39 cellular contexts compared by ENCODE assay signal in genomic region chr14:79862045-79862444, GRCh38.
"Had no signal": no experiment of that assay in that cellular context is flagged by ENCODE, and none has a peak within 500 bp of the region (broad histone marks: within the 10 kb centered on the region; RNA-seq: fewer than 3 reads in every experiment).

No MANE protein-coding gene starts in this region.

- H3K4me3 ChIP-seq: ascending aorta, cardiac muscle cell had no signal

- H3K27me3 ChIP-seq: ascending aorta had no signal

- FAIRE-seq: bronchial epithelial cell had no signal

- H3K27me3 Mint-ChIP-seq: activated CD4-positive, alpha-beta memory T cell treated with anti-CD3 and anti-CD28 coated beads, Interleukin-2, amount 10 ng/mL, durations not matched to agents 7 days and 5 days; activated CD4-positive, alpha-beta T cell treated with anti-CD3 and anti-CD28 coated beads for 36 hours; activated CD4-positive, alpha-beta T cell treated with anti-CD3 and anti-CD28 coated beads, Interleukin-2, amount 10 ng/mL, durations not matched to agents 7 days and 5 days; activated CD8-positive, alpha-beta memory T cell treated with anti-CD3 and anti-CD28 coated beads, Interleukin-2, amount 10 ng/mL, durations not matched to agents 7 days and 5 days; activated naive CD4-positive, alpha-beta T cell treated with anti-CD3 and anti-CD28 coated beads, Interleukin-2, amount 10 ng/mL, durations not matched to agents 7 days and 5 days; activated naive CD4-positive, alpha-beta T cell treated with anti-CD3 and anti-CD28 coated beads, Interleukin-2, amount 50 U/mL, for 24 hours; activated naive CD8-positive, alpha-beta T cell; activated naive CD8-positive, alpha-beta T cell treated with anti-CD3 and anti-CD28 coated beads, Interleukin-2, amount 10 ng/mL, durations not matched to agents 7 days and 5 days; activated naive CD8-positive, alpha-beta T cell treated with anti-CD3 and anti-CD28 coated beads, Interleukin-2, amount 50 U/mL, for 24 hours; activated T-cell treated with anti-CD3 and anti-CD28 coated beads, Interleukin-2, amount 50 U/mL, for 24 hours; brain; central memory CD8-positive, alpha-beta T cell had no signal

- ATAC-seq: activated CD4-positive, alpha-beta T cell treated with anti-CD3 and anti-CD28 coated beads for 36 hours; activated CD4-positive, CD25-positive, alpha-beta regulatory T cell treated with anti-CD3 and anti-CD28 coated beads, Interleukin-2, amount 50 U/mL, for 24 hours; activated CD8-positive, alpha-beta memory T cell treated with anti-CD3 and anti-CD28 coated beads, Interleukin-2, amount 10 ng/mL, durations not matched to agents 7 days and 5 days; activated CD8-positive, alpha-beta T cell treated with anti-CD3 and anti-CD28 coated beads, Interleukin-2, amount 10 ng/mL, durations not matched to agents 7 days and 5 days; activated naive CD8-positive, alpha-beta T cell treated with anti-CD3 and anti-CD28 coated beads, Interleukin-2, amount 50 U/mL, for 24 hours had no signal

- H3K27ac ChIP-seq: ascending aorta, cardiac muscle cell, WERI-Rb-1 had no signal

- H3K4me1 ChIP-seq: ascending aorta had no signal

- H3K4me1 Mint-ChIP-seq: activated CD4-positive, alpha-beta memory T cell treated with anti-CD3 and anti-CD28 coated beads, Interleukin-2, amount 10 ng/mL, durations not matched to agents 7 days and 5 days; activated CD4-positive, alpha-beta T cell treated with anti-CD3 and anti-CD28 coated beads for 36 hours; activated CD4-positive, alpha-beta T cell treated with anti-CD3 and anti-CD28 coated beads, Interleukin-2, amount 10 ng/mL, durations not matched to agents 7 days and 5 days; activated CD8-positive, alpha-beta memory T cell treated with anti-CD3 and anti-CD28 coated beads, Interleukin-2, amount 10 ng/mL, durations not matched to agents 7 days and 5 days; activated naive CD4-positive, alpha-beta T cell treated with anti-CD3 and anti-CD28 coated beads, Interleukin-2, amount 10 ng/mL, durations not matched to agents 7 days and 5 days; activated naive CD4-positive, alpha-beta T cell treated with anti-CD3 and anti-CD28 coated beads, Interleukin-2, amount 50 U/mL, for 24 hours; activated naive CD8-positive, alpha-beta T cell treated with anti-CD3 and anti-CD28 coated beads, Interleukin-2, amount 10 ng/mL, durations not matched to agents 7 days and 5 days; activated naive CD8-positive, alpha-beta T cell treated with anti-CD3 and anti-CD28 coated beads, Interleukin-2, amount 50 U/mL, for 24 hours; central memory CD8-positive, alpha-beta T cell; WTC11 had no signal

- H3K27ac Mint-ChIP-seq: activated CD4-positive, alpha-beta memory T cell treated with anti-CD3 and anti-CD28 coated beads, Interleukin-2, amount 10 ng/mL, durations not matched to agents 7 days and 5 days; activated CD4-positive, alpha-beta T cell treated with anti-CD3 and anti-CD28 coated beads for 36 hours; activated CD4-positive, alpha-beta T cell treated with anti-CD3 and anti-CD28 coated beads, Interleukin-2, amount 10 ng/mL, durations not matched to agents 7 days and 5 days; activated CD8-positive, alpha-beta memory T cell treated with anti-CD3 and anti-CD28 coated beads, Interleukin-2, amount 10 ng/mL, durations not matched to agents 7 days and 5 days; activated CD8-positive, alpha-beta T cell treated with anti-CD3 and anti-CD28 coated beads, Interleukin-2, amount 10 ng/mL, durations not matched to agents 7 days and 5 days; activated naive CD4-positive, alpha-beta T cell treated with anti-CD3 and anti-CD28 coated beads, Interleukin-2, amount 10 ng/mL, durations not matched to agents 7 days and 5 days; activated naive CD4-positive, alpha-beta T cell treated with anti-CD3 and anti-CD28 coated beads, Interleukin-2, amount 50 U/mL, for 24 hours; activated naive CD8-positive, alpha-beta T cell; activated naive CD8-positive, alpha-beta T cell treated with anti-CD3 and anti-CD28 coated beads, Interleukin-2, amount 10 ng/mL, durations not matched to agents 7 days and 5 days; activated naive CD8-positive, alpha-beta T cell treated with anti-CD3 and anti-CD28 coated beads, Interleukin-2, amount 50 U/mL, for 24 hours; activated T-cell treated with anti-CD3 and anti-CD28 coated beads, Interleukin-2, amount 50 U/mL, for 24 hours; activated T-helper 2 cell treated with anti-CD3 and anti-CD28 coated beads, Interferon-gamma antibody, Interleukin-2, Interleukin-4, amounts not matched to agents 10 μg/mL and 5 μg/mL and 100 μg/mL, durations not matched to agents 14 hours and 24 hours and 36 hours; brain; T-helper 1 cell treated with Interleukin-12 subunit alpha and Interleukin-12 subunit beta and Interleukin-4 antibody, amounts not matched to agents 30 μg/mL and 1 μg/mL, for 36 hours; T-helper 2 cell treated with Interferon-gamma antibody and Interleukin-4, amounts not matched to agents 5 μg/mL and 100 μg/mL, for 36 hours; WTC11 had no signal

- H3K36me3 Mint-ChIP-seq: activated CD8-positive, alpha-beta memory T cell treated with anti-CD3 and anti-CD28 coated beads, Interleukin-2, amount 10 ng/mL, durations not matched to agents 7 days and 5 days; activated naive CD4-positive, alpha-beta T cell treated with anti-CD3 and anti-CD28 coated beads, Interleukin-2, amount 10 ng/mL, durations not matched to agents 7 days and 5 days; activated naive CD4-positive, alpha-beta T cell treated with anti-CD3 and anti-CD28 coated beads, Interleukin-2, amount 50 U/mL, for 24 hours; activated naive CD8-positive, alpha-beta T cell; activated naive CD8-positive, alpha-beta T cell treated with anti-CD3 and anti-CD28 coated beads, Interleukin-2, amount 10 ng/mL, durations not matched to agents 7 days and 5 days had no signal

- H3K36me3 ChIP-seq: ascending aorta, cardiac muscle cell, WERI-Rb-1 had no signal

- H3K4me3 Mint-ChIP-seq: activated CD4-positive, alpha-beta memory T cell treated with anti-CD3 and anti-CD28 coated beads, Interleukin-2, amount 10 ng/mL, durations not matched to agents 7 days and 5 days; activated CD4-positive, alpha-beta T cell treated with anti-CD3 and anti-CD28 coated beads for 36 hours; activated CD4-positive, alpha-beta T cell treated with anti-CD3 and anti-CD28 coated beads, Interleukin-2, amount 10 ng/mL, durations not matched to agents 7 days and 5 days; activated CD8-positive, alpha-beta memory T cell treated with anti-CD3 and anti-CD28 coated beads, Interleukin-2, amount 10 ng/mL, durations not matched to agents 7 days and 5 days; activated CD8-positive, alpha-beta T cell treated with anti-CD3 and anti-CD28 coated beads, Interleukin-2, amount 10 ng/mL, durations not matched to agents 7 days and 5 days; activated naive CD4-positive, alpha-beta T cell treated with anti-CD3 and anti-CD28 coated beads, Interleukin-2, amount 10 ng/mL, durations not matched to agents 7 days and 5 days; activated naive CD4-positive, alpha-beta T cell treated with anti-CD3 and anti-CD28 coated beads, Interleukin-2, amount 50 U/mL, for 24 hours; activated naive CD8-positive, alpha-beta T cell; activated naive CD8-positive, alpha-beta T cell treated with anti-CD3 and anti-CD28 coated beads, Interleukin-2, amount 10 ng/mL, durations not matched to agents 7 days and 5 days; activated naive CD8-positive, alpha-beta T cell treated with anti-CD3 and anti-CD28 coated beads, Interleukin-2, amount 50 U/mL, for 24 hours; activated T-cell treated with anti-CD3 and anti-CD28 coated beads, Interleukin-2, amount 50 U/mL, for 24 hours; brain; central memory CD8-positive, alpha-beta T cell; T-helper 1 cell treated with Interleukin-12 subunit alpha and Interleukin-12 subunit beta and Interleukin-4 antibody, amounts not matched to agents 30 μg/mL and 1 μg/mL, for 36 hours; T-helper 2 cell treated with Interferon-gamma antibody and Interleukin-4, amounts not matched to agents 5 μg/mL and 100 μg/mL, for 36 hours; WTC11 had no signal

- H3K9me3 Mint-ChIP-seq: activated naive CD4-positive, alpha-beta T cell treated with anti-CD3 and anti-CD28 coated beads, Interleukin-2, amount 50 U/mL, for 24 hours had no signal

- H3K9me3 ChIP-seq: ascending aorta had no signal

- DNase-seq: activated CD4-positive, alpha-beta memory T cell treated with anti-CD3 and anti-CD28 coated beads, Interleukin-2, amount 10 ng/mL, durations not matched to agents 7 days and 5 days; activated CD4-positive, alpha-beta T cell treated with anti-CD3 and anti-CD28 coated beads for 1 hour; activated CD4-positive, alpha-beta T cell treated with anti-CD3 and anti-CD28 coated beads for 36 hours; activated CD4-positive, alpha-beta T cell treated with anti-CD3 and anti-CD28 coated beads for 48 hours; activated CD4-positive, alpha-beta T cell treated with anti-CD3 and anti-CD28 coated beads, Interleukin-2, amount 10 ng/mL, durations not matched to agents 7 days and 5 days; activated CD4-positive, alpha-beta T cell treated with anti-CD3 and anti-CD28 coated beads, Interleukin-2, amount 50 U/mL, for 48 hours; activated CD4-positive, CD25-positive, alpha-beta regulatory T cell; activated CD8-positive, alpha-beta memory T cell treated with anti-CD3 and anti-CD28 coated beads for 24 hours; activated CD8-positive, alpha-beta memory T cell treated with anti-CD3 and anti-CD28 coated beads, Interleukin-2, amount 10 ng/mL, durations not matched to agents 7 days and 5 days; activated CD8-positive, alpha-beta memory T cell treated with anti-CD3 and anti-CD28 coated beads, Interleukin-2, amount 50 U/mL, for 48 hours; activated CD8-positive, alpha-beta T cell treated with anti-CD3 and anti-CD28 coated beads, Interleukin-2, amount 10 ng/mL, durations not matched to agents 7 days and 5 days; activated effector memory CD4-positive, alpha-beta T cell treated with Interleukin-2 at 50 U/mL for 16 hours; activated gamma-delta T cell; activated naive CD4-positive, alpha-beta T cell treated with anti-CD3 and anti-CD28 coated beads, Interleukin-2, amount 10 ng/mL, durations not matched to agents 7 days and 5 days; activated naive CD4-positive, alpha-beta T cell treated with Interleukin-2 at 50 U/mL for 16 hours; activated naive CD8-positive, alpha-beta T cell treated with anti-CD3 and anti-CD28 coated beads, Interleukin-2, amount 10 ng/mL, durations not matched to agents 7 days and 5 days; activated naive CD8-positive, alpha-beta T cell treated with anti-CD3 and anti-CD28 coated beads, Interleukin-2, amount 50 U/mL, for 24 hours; activated T-cell treated with anti-CD3 and anti-CD28 coated beads, Interleukin-2, amount 50 U/mL, for 24 hours; activated T-cell treated with anti-CD3 and anti-CD28 coated beads, Interleukin-2, amount 50 U/mL, for 48 hours; amygdala; anterior cingulate cortex; caudate nucleus; cerebellar nuclear complex; T-helper 1 cell; T-helper 2 cell; T-helper 9 cell; WERI-Rb-1 had no signal
